8 cellular contexts compared by ENCODE assay signal in genomic region chr12:2877047-2877958, GRCh38. TPM values are rescaled to one million over a fixed set of nuclear protein-coding genes. Genes with fewer than 3 reads are reported as not detected.
A peak's percentile ranks its signal among the peaks of the same experiment; 100 is the strongest.
DNase-seq lines count a peak whose midpoint lies in the region; TF ChIP-seq lines count a peak whose summit lies in the region.

Gene FOXM1, minus strand, starts transcription at chr12:2877174. Its CDS starts 2,696 bp downstream, at chr12:2874478.
A gene with protein sequence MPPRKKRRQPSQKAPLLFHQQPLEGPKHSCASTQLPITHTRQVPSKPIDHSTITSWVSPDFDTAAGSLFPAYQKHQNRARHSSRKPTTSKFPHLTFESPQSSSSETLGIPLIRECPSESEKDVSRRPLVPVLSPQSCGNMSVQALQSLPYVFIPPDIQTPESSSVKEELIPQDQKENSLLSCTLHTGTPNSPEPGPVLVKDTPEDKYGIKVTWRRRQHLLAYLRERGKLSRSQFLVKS (plus strand): TSS chr12:2877223. CDS start chr12:2885367, 8,144 bp downstream.

- peak; percentile 45 for DNase-seq in GF-D8 (lab: John Stamatoyannopoulos, UW)
- DNase-seq in MV-4-11 (lab: John Stamatoyannopoulos, UW), result peak; percentile 76
- DNase-seq in SK-N-SH, result peak; percentile 96
- DNase-seq in activated naive CD4-positive, alpha-beta T cell treated with anti-CD3 and anti-CD28 coated beads, Interleukin-2, amount 10 ng/mL, durations not matched to agents 7 days and 5 days, result peak; percentile 91
- peak; percentile 94 for DNase-seq in germinal center (ENCODE audit: low spot score)
- DNase-seq in occipital lobe (lab: John Stamatoyannopoulos, UW), result peak; percentile 83
- peak; percentile 93 to 96 for DNase-seq in suprapubic skin (ENCODE audit: low spot score in 2 of 2)

- no peak for TF ChIP-seq RAD21 in SK-N-SH (IDR thresholded peaks at IDR 0.05; ENCODE audit: low read length)

- peaks cover 98% of the 10 kb centered on the region for H3K79me2 ChIP-seq in SK-N-SH (ENCODE audit: insufficient read depth)

- H2AFZ ChIP-seq in SK-N-SH (ENCODE audit: low read depth), result peak within 1 kb of the TSS; percentile 94

- no peaks in the 10 kb centered on the region for H3K9me3 ChIP-seq in HEK293 (ENCODE audit: control insufficient read depth, insufficient read depth, low read depth, low read length)
- H3K9me3 ChIP-seq in SK-N-SH, result no peaks in the 10 kb centered on the region
- H3K9me3 ChIP-seq in suprapubic skin, result no peaks in the 10 kb centered on the region

- H3K36me3 ChIP-seq in HEK293 (ENCODE audit: control insufficient read depth in 2 of 2, insufficient read depth in 1 of 2, low read length in 2 of 2) (peaks cover 37 to 50% of the 10 kb centered on the region in 2 experiments), SK-N-SH (replicated peaks in 1 of 2; ENCODE audit: control insufficient read depth in 1 of 2, insufficient read depth in 2 of 2, low read length in 1 of 2) (peaks cover 6% of the 10 kb centered on the region in 2 experiments), suprapubic skin (no peaks in the 10 kb centered on the region)

- TF ChIP-seq EP300 in SK-N-SH (IDR thresholded peaks at IDR 0.05; ENCODE audit: borderline replicate concordance in 1 of 2, low read depth in 1 of 2, low read length in 1 of 2), result no peak
- TF ChIP-seq EP300 in suprapubic skin (IDR thresholded peaks at IDR 0.05), result no peak

- H3K4me1 ChIP-seq in HEK293 (ENCODE audit: control insufficient read depth, insufficient read depth, low read length) (peaks cover 13% of the 10 kb centered on the region), SK-N-SH (ENCODE audit: control insufficient read depth in 1 of 2, insufficient read depth in 2 of 2, low read depth in 1 of 2, low read length in 1 of 2) (peaks cover 8 to 10% of the 10 kb centered on the region in 2 experiments; a peak in 2 of 4 replicates), suprapubic skin (peaks cover 22% of the 10 kb centered on the region)

- H3K27me3 Mint-ChIP-seq in activated naive CD4-positive, alpha-beta T cell treated with anti-CD3 and anti-CD28 coated beads, Interleukin-2, amount 10 ng/mL, durations not matched to agents 7 days and 5 days, result no peaks in the 10 kb centered on the region

- H3K4me3 ChIP-seq in HEK293 (ENCODE audit: low read depth, low read length) (peak within 1 kb of the TSS; percentile 95), SK-N-SH (ENCODE audit: low read depth in 2 of 2, low read length in 1 of 2) (peak within 1 kb of the TSS; percentile 61 to 69), suprapubic skin (peak within 1 kb of the TSS; percentile 77)

- POLR2A ChIA-PET in HEK293 (lab: Yijun Ruan, JAX), result interaction anchor here (0.6 to 2.5 kb wide), 11 partner anchors 8 to 157 kb away, joined by 3 to 27 read pairs (median 3); partner anchors contain the start of genes FKBP4, TEX52 and TULP3
- POLR2A ChIA-PET in SK-N-SH (lab: Yijun Ruan, JAX), result interaction anchor here (0.9 to 1.1 kb wide), 3 partner anchors 13 to 81 kb away, joined by 3 to 4 read pairs (median 3); partner anchors contain the start of gene TULP3

- no peaks in the 10 kb centered on the region for H4K20me1 ChIP-seq in SK-N-SH (ENCODE audit: insufficient read depth)

- peak within 1 kb of the TSS; percentile 99 for H3K27ac Mint-ChIP-seq in activated naive CD4-positive, alpha-beta T cell treated with anti-CD3 and anti-CD28 coated beads, Interleukin-2, amount 10 ng/mL, durations not matched to agents 7 days and 5 days

- peaks cover 43% of the 10 kb centered on the region for H3K36me3 Mint-ChIP-seq in activated naive CD4-positive, alpha-beta T cell treated with anti-CD3 and anti-CD28 coated beads, Interleukin-2, amount 10 ng/mL, durations not matched to agents 7 days and 5 days

- H3K27ac ChIP-seq in HEK293 (ENCODE audit: extremely low read depth, low read depth, low read length) (peak within 1 kb of the TSS; percentile 94), SK-N-SH (ENCODE audit: low read depth in 2 of 2, low read length in 1 of 2) (peak within 1 kb of the TSS; percentile 80 to 87), suprapubic skin (peak within 1 kb of the TSS; percentile 85)

- peak in 1 of 2 donors; percentile 44 for TF ChIP-seq POLR2A in suprapubic skin (IDR thresholded peaks at IDR 0.05)

- under 1% methylated on average over 28 of the region's 70 CpGs for WGBS in SK-N-SH (ENCODE audit: low lambda C conversion rate)
- WGBS in suprapubic skin, result 1% methylated on average over 56 of the region's 70 CpGs

- peak within 1 kb of the TSS; percentile 82 for H3K9ac ChIP-seq in SK-N-SH

- H3K27me3 ChIP-seq in SK-N-SH (ENCODE audit: insufficient read depth), result no peaks in the 10 kb centered on the region
- H3K27me3 ChIP-seq in suprapubic skin, result no peaks in the 10 kb centered on the region

- H3K9me3 Mint-ChIP-seq in activated naive CD4-positive, alpha-beta T cell treated with anti-CD3 and anti-CD28 coated beads, Interleukin-2, amount 10 ng/mL, durations not matched to agents 7 days and 5 days, result no peaks in the 10 kb centered on the region

- TF ChIP-seq CTCF in HEK293 (tag by site-specific recombination; IDR thresholded peaks at IDR 0.05), result no peak; the same call in none of the 2 replicates
- 0 out of 2 replicates have a peak, but pooled peaks have one; percentile 6 for TF ChIP-seq CTCF in SK-N-SH (IDR thresholded peaks at IDR 0.05)
- TF ChIP-seq CTCF in suprapubic skin (IDR thresholded peaks at IDR 0.05), result no peak

- peak within 1 kb of the TSS; percentile 83 for H3K4me3 Mint-ChIP-seq in activated naive CD4-positive, alpha-beta T cell treated with anti-CD3 and anti-CD28 coated beads, Interleukin-2, amount 10 ng/mL, durations not matched to agents 7 days and 5 days

- H3K9me2 ChIP-seq in SK-N-SH, result no peaks in the 10 kb centered on the region

- CTCF ChIA-PET in HEK293 (lab: Yijun Ruan, JAX) (interaction anchor here (0.6 to 2.0 kb wide), 6 partner anchors 8 to 164 kb away, joined by 3 to 6 read pairs (median 5); no protein-coding TSS in a partner anchor), SK-N-SH (lab: Yijun Ruan, JAX) (interaction anchor here (0.6 to 5.8 kb wide), 11 partner anchors 8 to 674 kb away, joined by 3 to 33 read pairs (median 3); partner anchors contain the start of genes NRIP2 and TULP3)
- CTCF ChIA-PET in activated naive CD4-positive, alpha-beta T cell treated with anti-CD3 and anti-CD28 coated beads, Interleukin-2, amount 10 ng/mL, durations not matched to agents 7 days and 5 days (lab: Charles Lee), result interaction anchor here (1.1 kb wide), 1 partner anchor 23 kb away, joined by 4 read pairs; no protein-coding TSS in a partner anchor

- peaks cover 59% of the 10 kb centered on the region for H3K4me1 Mint-ChIP-seq in activated naive CD4-positive, alpha-beta T cell treated with anti-CD3 and anti-CD28 coated beads, Interleukin-2, amount 10 ng/mL, durations not matched to agents 7 days and 5 days

- peak within 1 kb of the TSS; percentile 82 for H3K4me2 ChIP-seq in SK-N-SH

- H3F3A ChIP-seq in SK-N-SH (replicated peaks; ENCODE audit: insufficient read depth), result peaks cover 6% of the 10 kb centered on the region

TF ChIP-seq in HEK293, 187 proteins besides CTCF, POLR2A, EP300 and RAD21 (continues in another document):
- no peak for TF ChIP-seq TRIM28 (IDR thresholded peaks at IDR 0.05; ENCODE audit: borderline replicate concordance, low read length)
- peak; percentile 61 for TF ChIP-seq EGR2 (tag by site-specific recombination; IDR thresholded peaks at IDR 0.05; ENCODE audit: low read depth)
- TF ChIP-seq ZNF426 (tag by site-specific recombination; IDR thresholded peaks at IDR 0.05), result no peak
- no peak for TF ChIP-seq ZNF654 (tag by site-specific recombination; IDR thresholded peaks at IDR 0.05; ENCODE audit: low read depth)
- no peak; the same call in 1 of the 2 replicates for TF ChIP-seq ZSCAN5A (tag by site-specific recombination; IDR thresholded peaks at IDR 0.05)
- no peak for TF ChIP-seq ZNF175 (tag by site-specific recombination; IDR thresholded peaks at IDR 0.05)
- TF ChIP-seq ZNF555 (tag by site-specific recombination; conservative IDR thresholded peaks at IDR 0.05), result no peak

TF ChIP-seq in SK-N-SH, 30 proteins besides CTCF, POLR2A, EP300 and RAD21 (continues in another document):
- TF ChIP-seq SIN3A (IDR thresholded peaks at IDR 0.05; ENCODE audit: borderline replicate concordance, low read depth, low read length) (peak; percentile 44; the same call in 1 of the 2 replicates), ELF1 (IDR thresholded peaks at IDR 0.05) (no peak), NFIC (IDR thresholded peaks at IDR 0.05; ENCODE audit: borderline replicate concordance) (peak; percentile 6; the same call in 1 of the 2 replicates), POLR2AphosphoS5 (IDR thresholded peaks at IDR 0.05; ENCODE audit: low read depth, low read length) (peak; percentile 84), MXI1 (IDR thresholded peaks at IDR 0.05; ENCODE audit: low read depth, low read length) (peak; percentile 39; the same call in 1 of the 2 replicates)

RNA-seq across cellular contexts. Expression of gene FOXM1, which starts in this region (rescaled TPM):
- polyA plus RNA-seq in SK-N-SH (2012; rRNA removed), result 17.0 and 29.9 TPM in 2 replicates
- polyA plus RNA-seq in SK-N-SH (2012; cell fraction: cytosol; rRNA removed), result 18.1 and 29.2 TPM in 2 replicates
- 29.4 and 33.4 TPM in 2 replicates for polyA plus RNA-seq in SK-N-SH (2012; cell fraction: nucleus; rRNA removed)
- total RNA-seq in occipital lobe, result 1.1 TPM
- total RNA-seq in suprapubic skin, result 1 to 10 TPM; 4.1 to 9.2 (median 7.1) TPM

RNA-seq across cellular contexts. Expression of the second gene that starts in this region (rescaled TPM):
- polyA plus RNA-seq in SK-N-SH (2012; rRNA removed), result 28.9 and 39.5 TPM in 2 replicates
- 37.0 and 39.2 TPM in 2 replicates for polyA plus RNA-seq in SK-N-SH (2012; cell fraction: cytosol; rRNA removed)
- polyA plus RNA-seq in SK-N-SH (2012; cell fraction: nucleus; rRNA removed), result 8.5 and 11.7 TPM in 2 replicates
- 41.5 TPM for total RNA-seq in occipital lobe
- 10 to 100 TPM; 17.2 to 33.1 (median 21.0) TPM for total RNA-seq in suprapubic skin

Comparison
In these comparisons a context has a peak if more than half of its experiments do, and no peak if none do; other contexts are left out.
1. Peak in every context shown above with its lines: DNase-seq, H3K4me3 ChIP-seq and H3K27ac ChIP-seq.
2. DNase-seq: peak in every context shown above with its lines; median percentile 96 in SK-N-SH; 94 in suprapubic skin; 94 in germinal center; 91 in activated naive CD4-positive, alpha-beta T cell treated with anti-CD3 and anti-CD28 coated beads, Interleukin-2, amount 10 ng/mL, durations not matched to agents 7 days and 5 days; 83 in occipital lobe; 76 in MV-4-11; 45 in GF-D8.